29 cellular contexts compared by ENCODE assay signal in genomic region chr2:25307949-25308557, GRCh38. TPM values are rescaled to one million over a fixed set of nuclear protein-coding genes. Genes with fewer than 3 reads are reported as not detected.
A peak's percentile ranks its signal among the peaks of the same experiment; 100 is the strongest.
DNase-seq lines count a peak whose midpoint lies in the region; ATAC-seq and TF ChIP-seq lines count a peak whose summit lies in the region.
"Had no signal": no experiment of that assay in that cellular context is flagged by ENCODE, and none has a peak within 500 bp of the region (broad histone marks: within the 10 kb centered on the region; RNA-seq: fewer than 3 reads in every experiment).

No MANE protein-coding gene starts in this region.

- in situ Hi-C loops in ACHN (cut with HindIII; ENCODE audit: low pct_ligation_motif_present, low pct_unique_long_range_greater_than_20kb, low sequenced_read_pairs) (no loop called here), GM13976 (cut with MboI; ENCODE audit: low sequenced_read_pairs, unreplicated experiment) (no loop called here)

- H3K9me3 Mint-ChIP-seq in CD4-positive, CD25-positive, alpha-beta regulatory T cell = no peaks in the 10 kb centered on the region
- H3K9me3 Mint-ChIP-seq in nephron = no peaks in the 10 kb centered on the region
- H3K9me3 Mint-ChIP-seq: activated T-cell treated with anti-CD3 and anti-CD28 coated beads, Interleukin-2, amount 50 U/mL, for 72 hours; GM23338; IgD-negative memory B cell had no signal

- POLR2A ChIA-PET in HEK293 (lab: Yijun Ruan, JAX) = no interaction called here

- peaks cover 54% of the 10 kb centered on the region for H3K4me1 ChIP-seq in CD4-positive, CD25-positive, alpha-beta regulatory T cell (ENCODE audit: control insufficient read depth, insufficient read depth, low read length, poor library complexity, severe bottlenecking)
- peaks cover 3% of the 10 kb centered on the region; the same call in 1 of the 2 replicates for H3K4me1 ChIP-seq in HEK293 (ENCODE audit: control insufficient read depth, insufficient read depth, low read length)

- no peak for DNase-seq in CD4-positive, CD25-positive, alpha-beta regulatory T cell
- DNase-seq in caudate nucleus (lab: John Stamatoyannopoulos, UW) (peak in 8 of 61 donors; percentile 18 to 49 (median 30)), ACHN (no peak), GM13976 (ENCODE audit: low spot score) (no peak)
- no peak for DNase-seq in activated CD4-positive, alpha-beta T cell treated with anti-CD3 and anti-CD28 coated beads for 48 hours
- DNase-seq: activated CD4-positive, alpha-beta T cell treated with anti-CD3 and anti-CD28 coated beads for 4 hours; activated naive CD4-positive, alpha-beta T cell; activated T-cell treated with anti-CD3 and anti-CD28 coated beads, Interleukin-2, amount 50 U/mL, for 72 hours; amniotic stem cell; cortex of kidney; DMS 273 treated with DMSO at 0.1 percent for 48 hours; EL; esophagus squamous epithelium; foreskin melanocyte; mesenchymal stem cell; NCI-H1092 treated with DMSO at 0.1 percent for 48 hours; NCI-H1930; NCI-H526 treated with DMSO at 0.1 percent for 48 hours; Right ventricle myocardium superior; stimulated activated CD4-positive, alpha-beta T cell treated with anti-CD3 and anti-CD28 coated beads, Interleukin-1b, Interleukin-23, amount 100 ng/mL, for 48 hours; T-helper 9 cell; upper lobe of right lung had no signal

- ATAC-seq in CD4-positive, CD25-positive, alpha-beta regulatory T cell (ENCODE audit: low read depth in 2 of 2) = no peak
- ATAC-seq in HG02588 (IDR thresholded peaks at IDR 0.05; ENCODE audit: unreplicated experiment) = no peak
- ATAC-seq: activated T-cell treated with anti-CD3 and anti-CD28 coated beads, Interleukin-2, amount 50 U/mL, for 72 hours; GM23338; left lobe of liver; upper lobe of right lung had no signal

- no peaks in the 10 kb centered on the region for H3K27me3 Mint-ChIP-seq in CD4-positive, CD25-positive, alpha-beta regulatory T cell
- H3K27me3 Mint-ChIP-seq in nephron (ENCODE audit: low read depth) = no peaks in the 10 kb centered on the region
- H3K27me3 Mint-ChIP-seq: IgD-negative memory B cell had no signal

- peaks cover 5 to 89% (median 17%) of the 10 kb centered on the region in 4 donors for H3K4me1 Mint-ChIP-seq in CD4-positive, CD25-positive, alpha-beta regulatory T cell
- peaks cover 89% of the 10 kb centered on the region for H3K4me1 Mint-ChIP-seq in nephron

- H3K4me3 Mint-ChIP-seq in CD4-positive, CD25-positive, alpha-beta regulatory T cell = peak overlapping the region in 3 of 4 donors; percentile 10 to 68 (median 19)
- no peak overlapping the region for H3K4me3 Mint-ChIP-seq in nephron
- H3K4me3 Mint-ChIP-seq: activated T-cell treated with anti-CD3 and anti-CD28 coated beads, Interleukin-2, amount 50 U/mL, for 72 hours; GM23338; IgD-negative memory B cell had no signal

- H3K27ac Mint-ChIP-seq in CD4-positive, CD25-positive, alpha-beta regulatory T cell = peak overlapping the region; percentile 45 to 91 (median 75)
- H3K27ac Mint-ChIP-seq in nephron = peak overlapping the region in 2 of 3 experiments; percentile 20 to 42

- peaks cover 47% of the 10 kb centered on the region for H3K36me3 ChIP-seq in CD4-positive, CD25-positive, alpha-beta regulatory T cell (ENCODE audit: control insufficient read depth, insufficient read depth, low read length)
- peaks cover 0 to 54% of the 10 kb centered on the region in 2 experiments; a peak in 2 of 3 replicates for H3K36me3 ChIP-seq in HEK293 (ENCODE audit: control insufficient read depth in 2 of 2, insufficient read depth in 1 of 2, low read length in 2 of 2)

- H3K9me3 ChIP-seq in CD4-positive, CD25-positive, alpha-beta regulatory T cell (ENCODE audit: control insufficient read depth in 2 of 2, low read length in 2 of 2) = no peaks in the 10 kb centered on the region
- H3K9me3 ChIP-seq in HEK293 (ENCODE audit: control insufficient read depth, insufficient read depth, low read depth, low read length) = no peaks in the 10 kb centered on the region
- H3K9me3 ChIP-seq: esophagus squamous epithelium, upper lobe of right lung had no signal

- CTCF ChIA-PET in HEK293 (lab: Yijun Ruan, JAX) = interaction anchor here (0.7 to 2.3 kb wide), 3 partner anchors 53 to 357 kb away, joined by 5 to 12 read pairs (median 10); no protein-coding TSS in a partner anchor

- H3K36me3 Mint-ChIP-seq in CD4-positive, CD25-positive, alpha-beta regulatory T cell = peaks cover 41% of the 10 kb centered on the region
- H3K36me3 Mint-ChIP-seq in nephron (ENCODE audit: low read depth) = peaks cover 23% of the 10 kb centered on the region

- H3K27me3 ChIP-seq in CD4-positive, CD25-positive, alpha-beta regulatory T cell (ENCODE audit: control insufficient read depth, insufficient read depth, low read length) = no peaks in the 10 kb centered on the region
- H3K27me3 ChIP-seq: esophagus squamous epithelium, upper lobe of right lung had no signal

- TF ChIP-seq CTCF in HEK293 (tag by site-specific recombination; IDR thresholded peaks at IDR 0.05) = no peak
- TF ChIP-seq CTCF in nephron (IDR thresholded peaks at IDR 0.05; ENCODE audit: unreplicated experiment in 3 of 3) = no peak
- TF ChIP-seq CTCF in GM13976 (IDR thresholded peaks at IDR 0.05; ENCODE audit: borderline replicate concordance, control extremely low read depth, extremely low read depth, insufficient read depth, missing control alignments) = no peak

- no peak overlapping the region for H3K4me3 ChIP-seq in CD4-positive, CD25-positive, alpha-beta regulatory T cell (ENCODE audit: low read depth, low read length)
- H3K4me3 ChIP-seq in HEK293 (ENCODE audit: low read depth, low read length) = no peak overlapping the region
- H3K4me3 ChIP-seq: esophagus squamous epithelium, GM23338, smooth muscle cell, upper lobe of right lung had no signal

- H3K27ac ChIP-seq in CD4-positive, CD25-positive, alpha-beta regulatory T cell (ENCODE audit: insufficient read depth, low read length, poor library complexity, severe bottlenecking) = no peak overlapping the region
- H3K27ac ChIP-seq in HEK293 (ENCODE audit: extremely low read depth, low read depth, low read length) (no peak overlapping the region), caudate nucleus (ENCODE audit: low read depth, low read length) (peak overlapping the region; percentile 75)
- H3K27ac ChIP-seq: esophagus squamous epithelium, upper lobe of right lung had no signal

TF ChIP-seq in HEK293, 187 proteins besides CTCF, POLR2A, EP300 and RAD21:
- TF ChIP-seq EGR2 (tag by site-specific recombination; IDR thresholded peaks at IDR 0.05; ENCODE audit: low read depth) (peak; percentile 96), ZNF354C (tag by site-specific recombination; IDR thresholded peaks at IDR 0.05; ENCODE audit: borderline replicate concordance, low read depth) (no peak), OVOL3 (tag by site-specific recombination; IDR thresholded peaks at IDR 0.05) (no peak), ZFHX2 (tag by site-specific recombination; conservative IDR thresholded peaks at IDR 0.05) (peak; percentile 92)

RNA-seq across cellular contexts. Expression of gene DNMT3A, which starts 33.7 kb away (rescaled TPM):
- 81.0 TPM for total RNA-seq in CD4-positive, CD25-positive, alpha-beta regulatory T cell
- 10 to 100 TPM in 3 of 4 donors, 1 to 10 TPM in 1; 8.1 to 14.4 (median 11.9) TPM for polyA plus RNA-seq in CD4-positive, CD25-positive, alpha-beta regulatory T cell

Comparison
In these comparisons a context has a peak if more than half of its experiments do, and no peak if none do; other contexts are left out.
1. H3K4me3 Mint-ChIP-seq: peak in CD4-positive, CD25-positive, alpha-beta regulatory T cell (3 of 4); none in nephron (0 of 3).